Comparison of ENCODE assay signal across 1 cellular context in the genomic region with DNA sequence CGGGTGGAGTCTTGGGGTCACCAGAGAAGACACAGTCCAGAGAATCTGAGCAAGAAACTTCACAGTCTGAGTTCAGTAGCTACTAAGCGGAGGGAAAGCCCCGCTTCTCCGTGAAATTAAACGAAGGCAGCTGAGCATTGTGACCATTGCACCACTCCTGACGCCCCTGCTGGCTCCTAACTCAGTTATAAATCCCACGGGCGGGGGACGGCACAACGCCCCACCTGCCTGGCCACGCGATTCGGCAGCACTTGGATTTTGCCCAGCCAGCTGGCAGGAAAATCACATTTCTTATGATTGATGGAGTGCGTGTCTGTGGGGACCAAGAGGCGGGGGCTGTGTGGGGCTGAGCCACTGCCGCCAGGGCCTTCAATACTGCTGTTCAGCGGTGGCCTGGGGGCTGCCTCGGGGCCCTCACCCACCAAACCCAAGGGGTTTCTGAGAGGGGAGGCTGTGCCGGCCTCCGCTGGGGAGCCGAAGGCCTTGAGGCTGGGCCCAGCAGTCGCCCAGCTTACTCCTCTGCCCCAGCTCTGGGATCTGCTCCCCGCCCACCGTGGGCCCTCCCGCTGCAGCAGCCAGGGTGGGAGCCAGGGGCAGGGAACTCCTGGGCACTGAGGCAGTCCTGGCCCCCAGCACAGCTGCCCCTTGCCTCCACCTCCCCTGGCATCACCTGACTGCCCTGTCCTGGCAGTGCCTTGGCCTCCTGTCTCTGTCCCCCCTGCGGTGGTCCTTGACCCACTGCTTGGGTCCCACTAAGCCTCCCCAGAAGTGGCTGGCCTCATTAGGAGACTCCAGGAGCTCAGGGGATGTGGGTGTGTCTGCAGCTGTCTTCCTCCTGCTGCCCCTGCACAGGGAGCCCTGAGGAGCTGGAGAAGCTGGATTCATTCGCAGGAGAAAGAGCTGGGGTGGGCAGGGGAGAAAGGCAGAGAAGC.
TF ChIP-seq lines count a peak whose summit lies in the region.

No MANE protein-coding gene starts in this region.

TF ChIP-seq in HEK293, 187 proteins besides CTCF, POLR2A, EP300 and RAD21 (continued from another document):
- TF ChIP-seq, protein P1, sequence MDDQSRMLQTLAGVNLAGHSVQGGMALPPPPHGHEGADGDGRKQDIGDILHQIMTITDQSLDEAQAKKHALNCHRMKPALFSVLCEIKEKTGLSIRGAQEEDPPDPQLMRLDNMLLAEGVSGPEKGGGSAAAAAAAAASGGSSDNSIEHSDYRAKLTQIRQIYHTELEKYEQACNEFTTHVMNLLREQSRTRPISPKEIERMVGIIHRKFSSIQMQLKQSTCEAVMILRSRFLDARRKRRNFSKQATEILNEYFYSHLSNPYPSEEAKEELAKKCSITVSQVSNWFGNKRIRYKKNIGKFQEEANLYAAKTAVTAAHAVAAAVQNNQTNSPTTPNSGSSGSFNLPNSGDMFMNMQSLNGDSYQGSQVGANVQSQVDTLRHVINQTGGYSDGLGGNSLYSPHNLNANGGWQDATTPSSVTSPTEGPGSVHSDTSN (CRISPR knock-in tag; IDR thresholded peaks at IDR 0.05) = no peak
- TF ChIP-seq KLF9 (tag by site-specific recombination; IDR thresholded peaks at IDR 0.05; ENCODE audit: low read depth) = no peak
- no peak for TF ChIP-seq ZNF843 (tag by site-specific recombination; IDR thresholded peaks at IDR 0.05)
- TF ChIP-seq BCL11A (tag by site-specific recombination; IDR thresholded peaks at IDR 0.05; ENCODE audit: low read depth) = no peak
- TF ChIP-seq KLF1 (tag by site-specific recombination; IDR thresholded peaks at IDR 0.05) = no peak; the same call in 1 of the 2 replicates
- peak; percentile 71 for TF ChIP-seq ZIC2 (tag by site-specific recombination; IDR thresholded peaks at IDR 0.05)
- TF ChIP-seq GLIS2 (tag by site-specific recombination; IDR thresholded peaks at IDR 0.05) = peak; percentile 34
- no peak for TF ChIP-seq ZNF560 (tag by site-specific recombination; IDR thresholded peaks at IDR 0.05; ENCODE audit: borderline replicate concordance)
- TF ChIP-seq ZNF837 (tag by site-specific recombination; IDR thresholded peaks at IDR 0.05) = no peak
